Comparison of ENCODE assay signal across 1 cellular context in genomic region chr16:15928261-15929104, GRCh38.
TF ChIP-seq lines count a peak whose summit lies in the region.

No MANE protein-coding gene starts in this region.

TF ChIP-seq in HepG2, 621 proteins besides CTCF, POLR2A, EP300 and RAD21 (continued from another document and continues in another):
- TF ChIP-seq, protein P1, sequence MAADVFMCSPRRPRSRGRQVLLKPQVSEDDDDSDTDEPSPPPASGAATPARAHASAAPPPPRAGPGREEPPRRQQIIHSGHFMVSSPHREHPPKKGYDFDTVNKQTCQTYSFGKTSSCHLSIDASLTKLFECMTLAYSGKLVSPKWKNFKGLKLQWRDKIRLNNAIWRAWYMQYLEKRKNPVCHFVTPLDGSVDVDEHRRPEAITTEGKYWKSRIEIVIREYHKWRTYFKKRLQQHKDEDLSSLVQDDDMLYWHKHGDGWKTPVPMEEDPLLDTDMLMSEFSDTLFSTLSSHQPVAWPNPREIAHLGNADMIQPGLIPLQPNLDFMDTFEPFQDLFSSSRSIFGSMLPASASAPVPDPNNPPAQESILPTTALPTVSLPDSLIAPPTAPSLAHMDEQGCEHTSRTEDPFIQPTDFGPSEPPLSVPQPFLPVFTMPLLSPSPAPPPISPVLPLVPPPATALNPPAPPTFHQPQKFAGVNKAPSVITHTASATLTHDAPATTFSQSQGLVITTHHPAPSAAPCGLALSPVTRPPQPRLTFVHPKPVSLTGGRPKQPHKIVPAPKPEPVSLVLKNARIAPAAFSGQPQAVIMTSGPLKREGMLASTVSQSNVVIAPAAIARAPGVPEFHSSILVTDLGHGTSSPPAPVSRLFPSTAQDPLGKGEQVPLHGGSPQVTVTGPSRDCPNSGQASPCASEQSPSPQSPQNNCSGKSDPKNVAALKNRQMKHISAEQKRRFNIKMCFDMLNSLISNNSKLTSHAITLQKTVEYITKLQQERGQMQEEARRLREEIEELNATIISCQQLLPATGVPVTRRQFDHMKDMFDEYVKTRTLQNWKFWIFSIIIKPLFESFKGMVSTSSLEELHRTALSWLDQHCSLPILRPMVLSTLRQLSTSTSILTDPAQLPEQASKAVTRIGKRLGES (CRISPR knock-in tag; IDR thresholded peaks at IDR 0.05; ENCODE audit: borderline replicate concordance), result no peak
- TF ChIP-seq KLF15 (CRISPR knock-in tag; IDR thresholded peaks at IDR 0.05; ENCODE audit: borderline replicate concordance) (no peak), ZNF263 (CRISPR knock-in tag; IDR thresholded peaks at IDR 0.05) (peak; percentile 70), TEAD3 (CRISPR knock-in tag; optimal IDR thresholded peaks at IDR 0.05; ENCODE audit: borderline replicate concordance) (peak; percentile 26), ZNF709 (CRISPR knock-in tag; IDR thresholded peaks at IDR 0.05) (0 out of 2 replicates have a peak, but pooled peaks have one; percentile 25), ZKSCAN1 (IDR thresholded peaks at IDR 0.05; ENCODE audit: low read length) (peak; percentile 48; the same call in 1 of the 2 replicates), KAT2B (IDR thresholded peaks at IDR 0.05; ENCODE audit: borderline replicate concordance, low read depth, low read length) (no peak), SMARCC2 (IDR thresholded peaks at IDR 0.05) (no peak), RBFOX2 (IDR thresholded peaks at IDR 0.05; ENCODE audit: low read depth, low read length) (no peak), RARA (CRISPR knock-in tag; IDR thresholded peaks at IDR 0.05) (peak; percentile 72), NR2F1 (CRISPR knock-in tag; IDR thresholded peaks at IDR 0.05) (peak; percentile 69 to 73; a peak in 3 of 4 replicates), ESRRA (CRISPR knock-in tag; IDR thresholded peaks at IDR 0.05; ENCODE audit: low read depth) (no peak), ZNF577 (CRISPR knock-in tag; IDR thresholded peaks at IDR 0.05; ENCODE audit: borderline replicate concordance, low read depth) (no peak), YEATS2 (CRISPR knock-in tag; IDR thresholded peaks at IDR 0.05; ENCODE audit: borderline replicate concordance) (0 out of 2 replicates have a peak, but pooled peaks have one; percentile 3), GATAD2A (CRISPR knock-in tag; IDR thresholded peaks at IDR 0.05) (peak; percentile 75), ZNF142 (CRISPR knock-in tag; IDR thresholded peaks at IDR 0.05) (0 out of 2 replicates have a peak, but pooled peaks have one; percentile 70), ZNF883 (CRISPR knock-in tag; IDR thresholded peaks at IDR 0.05; ENCODE audit: not compliant biosample characterization) (no peak), ZNF484 (CRISPR knock-in tag; IDR thresholded peaks at IDR 0.05; ENCODE audit: borderline replicate concordance, low read depth) (no peak), ZBTB38 (CRISPR knock-in tag; IDR thresholded peaks at IDR 0.05) (peak; percentile 50; the same call in 1 of the 2 replicates), ZNF563 (CRISPR knock-in tag; IDR thresholded peaks at IDR 0.05) (peak; percentile 75), CHD4 (IDR thresholded peaks at IDR 0.05; ENCODE audit: borderline replicate concordance, low read length) (no peak), ZFYVE20 (CRISPR knock-in tag; IDR thresholded peaks at IDR 0.05; ENCODE audit: borderline replicate concordance, low read depth) (no peak), DPF2 (CRISPR knock-in tag; IDR thresholded peaks at IDR 0.05; ENCODE audit: borderline replicate concordance, low read depth) (0 out of 2 replicates have a peak, but pooled peaks have one; percentile 18), ZNF225 (CRISPR knock-in tag; IDR thresholded peaks at IDR 0.05) (peak; percentile 46; the same call in 1 of the 2 replicates), PHF5A (CRISPR knock-in tag; IDR thresholded peaks at IDR 0.05; ENCODE audit: low read depth, unreplicated experiment) (no peak), TAF1 (CRISPR knock-in tag; IDR thresholded peaks at IDR 0.05) (no peak), ZNF747 (CRISPR knock-in tag; IDR thresholded peaks at IDR 0.05; ENCODE audit: borderline replicate concordance) (no peak), NFRKB (IDR thresholded peaks at IDR 0.05) (no peak), FOXP4 (CRISPR knock-in tag; IDR thresholded peaks at IDR 0.05) (peak; percentile 77), MAF1 (CRISPR knock-in tag; IDR thresholded peaks at IDR 0.05; ENCODE audit: borderline replicate concordance) (no peak), NFKB2 (CRISPR knock-in tag; IDR thresholded peaks at IDR 0.05; ENCODE audit: borderline replicate concordance) (no peak), ZNF570 (CRISPR knock-in tag; IDR thresholded peaks at IDR 0.05; ENCODE audit: borderline replicate concordance) (no peak), ZFAT (CRISPR knock-in tag; conservative IDR thresholded peaks at IDR 0.05) (no peak), EHMT2 (IDR thresholded peaks at IDR 0.05; ENCODE audit: borderline replicate concordance, low read depth, low read length) (no peak)
- TF ChIP-seq, protein P2, sequence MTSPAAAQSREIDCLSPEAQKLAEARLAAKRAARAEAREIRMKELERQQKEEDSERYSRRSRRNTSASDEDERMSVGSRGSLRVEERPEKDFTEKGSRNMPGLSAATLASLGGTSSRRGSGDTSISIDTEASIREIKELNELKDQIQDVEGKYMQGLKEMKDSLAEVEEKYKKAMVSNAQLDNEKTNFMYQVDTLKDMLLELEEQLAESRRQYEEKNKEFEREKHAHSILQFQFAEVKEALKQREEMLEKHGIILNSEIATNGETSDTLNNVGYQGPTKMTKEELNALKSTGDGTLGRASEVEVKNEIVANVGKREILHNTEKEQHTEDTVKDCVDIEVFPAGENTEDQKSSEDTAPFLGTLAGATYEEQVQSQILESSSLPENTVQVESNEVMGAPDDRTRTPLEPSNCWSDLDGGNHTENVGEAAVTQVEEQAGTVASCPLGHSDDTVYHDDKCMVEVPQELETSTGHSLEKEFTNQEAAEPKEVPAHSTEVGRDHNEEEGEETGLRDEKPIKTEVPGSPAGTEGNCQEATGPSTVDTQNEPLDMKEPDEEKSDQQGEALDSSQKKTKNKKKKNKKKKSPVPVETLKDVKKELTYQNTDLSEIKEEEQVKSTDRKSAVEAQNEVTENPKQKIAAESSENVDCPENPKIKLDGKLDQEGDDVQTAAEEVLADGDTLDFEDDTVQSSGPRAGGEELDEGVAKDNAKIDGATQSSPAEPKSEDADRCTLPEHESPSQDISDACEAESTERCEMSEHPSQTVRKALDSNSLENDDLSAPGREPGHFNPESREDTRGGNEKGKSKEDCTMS (CRISPR knock-in tag; conservative IDR thresholded peaks at IDR 0.05), result no peak
- TF ChIP-seq, protein P3, sequence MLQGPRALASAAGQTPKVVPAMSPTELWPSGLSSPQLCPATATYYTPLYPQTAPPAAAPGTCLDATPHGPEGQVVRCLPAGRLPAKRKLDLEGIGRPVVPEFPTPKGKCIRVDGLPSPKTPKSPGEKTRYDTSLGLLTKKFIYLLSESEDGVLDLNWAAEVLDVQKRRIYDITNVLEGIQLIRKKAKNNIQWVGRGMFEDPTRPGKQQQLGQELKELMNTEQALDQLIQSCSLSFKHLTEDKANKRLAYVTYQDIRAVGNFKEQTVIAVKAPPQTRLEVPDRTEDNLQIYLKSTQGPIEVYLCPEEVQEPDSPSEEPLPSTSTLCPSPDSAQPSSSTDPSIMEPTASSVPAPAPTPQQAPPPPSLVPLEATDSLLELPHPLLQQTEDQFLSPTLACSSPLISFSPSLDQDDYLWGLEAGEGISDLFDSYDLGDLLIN (CRISPR knock-in tag; IDR thresholded peaks at IDR 0.05; ENCODE audit: borderline replicate concordance), result no peak
- TF ChIP-seq, protein P4, sequence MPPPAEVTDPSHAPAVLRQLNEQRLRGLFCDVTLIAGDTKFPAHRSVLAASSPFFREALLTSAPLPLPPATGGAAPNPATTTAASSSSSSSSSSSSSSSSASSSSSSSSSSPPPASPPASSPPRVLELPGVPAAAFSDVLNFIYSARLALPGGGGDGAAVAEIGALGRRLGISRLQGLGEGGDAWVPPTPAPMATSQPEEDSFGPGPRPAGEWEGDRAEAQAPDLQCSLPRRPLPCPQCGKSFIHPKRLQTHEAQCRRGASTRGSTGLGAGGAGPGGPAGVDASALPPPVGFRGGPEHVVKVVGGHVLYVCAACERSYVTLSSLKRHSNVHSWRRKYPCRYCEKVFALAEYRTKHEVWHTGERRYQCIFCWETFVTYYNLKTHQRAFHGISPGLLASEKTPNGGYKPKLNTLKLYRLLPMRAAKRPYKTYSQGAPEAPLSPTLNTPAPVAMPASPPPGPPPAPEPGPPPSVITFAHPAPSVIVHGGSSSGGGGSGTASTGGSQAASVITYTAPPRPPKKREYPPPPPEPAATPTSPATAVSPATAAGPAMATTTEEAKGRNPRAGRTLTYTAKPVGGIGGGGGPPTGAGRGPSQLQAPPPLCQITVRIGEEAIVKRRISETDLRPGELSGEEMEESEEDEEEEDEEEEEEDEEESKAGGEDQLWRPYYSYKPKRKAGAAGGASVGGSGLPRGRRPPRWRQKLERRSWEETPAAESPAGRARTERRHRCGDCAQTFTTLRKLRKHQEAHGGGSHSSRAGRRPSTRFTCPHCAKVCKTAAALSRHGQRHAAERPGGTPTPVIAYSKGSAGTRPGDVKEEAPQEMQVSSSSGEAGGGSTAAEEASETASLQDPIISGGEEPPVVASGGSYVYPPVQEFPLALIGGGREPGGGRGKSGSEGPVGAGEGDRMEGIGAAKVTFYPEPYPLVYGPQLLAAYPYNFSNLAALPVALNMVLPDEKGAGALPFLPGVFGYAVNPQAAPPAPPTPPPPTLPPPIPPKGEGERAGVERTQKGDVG (CRISPR knock-in tag; IDR thresholded peaks at IDR 0.05; ENCODE audit: borderline replicate concordance), result no peak
- TF ChIP-seq, protein P5, sequence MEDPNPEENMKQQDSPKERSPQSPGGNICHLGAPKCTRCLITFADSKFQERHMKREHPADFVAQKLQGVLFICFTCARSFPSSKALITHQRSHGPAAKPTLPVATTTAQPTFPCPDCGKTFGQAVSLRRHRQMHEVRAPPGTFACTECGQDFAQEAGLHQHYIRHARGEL (CRISPR knock-in tag; IDR thresholded peaks at IDR 0.05), result 0 out of 2 replicates have a peak, but pooled peaks have one; percentile 62
